ENCODE assay signal across 8 cellular contexts in the genomic region with DNA sequence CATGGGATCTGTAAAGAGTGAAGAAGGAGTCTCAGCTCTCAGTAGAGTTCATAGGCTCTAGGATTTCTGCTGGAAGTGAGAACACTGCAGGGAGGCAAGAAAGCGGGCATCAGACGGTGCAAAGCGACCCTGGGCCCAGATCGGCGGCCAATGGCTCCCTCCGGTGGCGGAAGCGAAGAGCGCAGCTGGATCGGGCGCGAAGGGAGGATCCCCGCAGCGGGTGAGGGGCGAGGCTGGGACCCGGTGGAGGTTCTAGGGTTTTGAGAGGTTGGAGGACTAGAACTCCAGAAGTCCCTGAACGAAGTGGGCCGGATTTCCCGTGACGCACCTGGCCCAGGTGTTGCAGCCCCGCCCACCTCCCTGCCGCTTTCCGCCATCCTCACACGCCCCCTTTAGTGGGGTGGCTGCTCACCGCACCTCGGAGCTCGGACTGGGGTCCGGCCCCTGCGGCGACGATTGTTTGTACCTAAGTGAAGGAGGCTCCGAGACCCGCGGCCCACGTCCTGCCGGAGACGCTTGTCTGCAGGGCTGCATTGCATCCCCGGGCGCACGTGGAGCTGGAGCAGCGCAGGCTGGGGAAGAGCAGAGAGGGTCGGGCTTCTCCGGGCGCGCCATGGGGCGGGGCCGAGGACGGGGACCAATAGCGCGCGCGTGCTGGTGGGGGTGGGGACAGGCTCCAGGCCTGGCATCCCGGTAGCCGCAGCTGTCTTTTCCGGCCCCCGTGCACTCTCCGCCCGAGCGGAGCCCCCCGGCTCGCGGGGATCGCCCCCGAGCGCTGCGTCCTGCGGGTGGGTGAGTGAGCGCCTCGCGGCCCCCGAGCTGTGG. TPM values are rescaled to one million over a fixed set of nuclear protein-coding genes. Genes with fewer than 3 reads are reported as not detected.
DNase-seq lines count a peak whose midpoint lies in the region; ATAC-seq and TF ChIP-seq lines count a peak whose summit lies in the region.

A gene with protein sequence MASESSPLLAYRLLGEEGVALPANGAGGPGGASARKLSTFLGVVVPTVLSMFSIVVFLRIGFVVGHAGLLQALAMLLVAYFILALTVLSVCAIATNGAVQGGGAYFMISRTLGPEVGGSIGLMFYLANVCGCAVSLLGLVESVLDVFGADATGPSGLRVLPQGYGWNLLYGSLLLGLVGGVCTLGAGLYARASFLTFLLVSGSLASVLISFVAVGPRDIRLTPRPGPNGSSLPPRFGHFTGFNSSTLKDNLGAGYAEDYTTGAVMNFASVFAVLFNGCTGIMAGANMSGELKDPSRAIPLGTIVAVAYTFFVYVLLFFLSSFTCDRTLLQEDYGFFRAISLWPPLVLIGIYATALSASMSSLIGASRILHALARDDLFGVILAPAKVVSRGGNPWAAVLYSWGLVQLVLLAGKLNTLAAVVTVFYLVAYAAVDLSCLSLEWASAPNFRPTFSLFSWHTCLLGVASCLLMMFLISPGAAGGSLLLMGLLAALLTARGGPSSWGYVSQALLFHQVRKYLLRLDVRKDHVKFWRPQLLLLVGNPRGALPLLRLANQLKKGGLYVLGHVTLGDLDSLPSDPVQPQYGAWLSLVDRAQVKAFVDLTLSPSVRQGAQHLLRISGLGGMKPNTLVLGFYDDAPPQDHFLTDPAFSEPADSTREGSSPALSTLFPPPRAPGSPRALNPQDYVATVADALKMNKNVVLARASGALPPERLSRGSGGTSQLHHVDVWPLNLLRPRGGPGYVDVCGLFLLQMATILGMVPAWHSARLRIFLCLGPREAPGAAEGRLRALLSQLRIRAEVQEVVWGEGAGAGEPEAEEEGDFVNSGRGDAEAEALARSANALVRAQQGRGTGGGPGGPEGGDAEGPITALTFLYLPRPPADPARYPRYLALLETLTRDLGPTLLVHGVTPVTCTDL (plus strand): TSS at position 666 of the 825 bp plus-strand sequence. CDS start 1,485 bp downstream, outside the sequence.

- H3K9me2 ChIP-seq in hepatocyte (replicated peaks; ENCODE audit: insufficient read depth): no peaks in the 10 kb centered on the region

- H3K9me3 ChIP-seq in hepatocyte (ENCODE audit: low read depth): no peaks in the 10 kb centered on the region
- H3K9me3 ChIP-seq in aorta (ENCODE audit: control insufficient read depth, low read length): no peaks in the 10 kb centered on the region

- TF ChIP-seq CTCF in GM13976 (IDR thresholded peaks at IDR 0.05; ENCODE audit: borderline replicate concordance, control extremely low read depth, extremely low read depth, insufficient read depth, missing control alignments): peak; percentile 91
- TF ChIP-seq CTCF in astrocyte of the cerebellum (IDR thresholded peaks at IDR 0.05; ENCODE audit: low read depth, low read length, missing control alignments): peak; percentile 83
- peak; percentile 97 for TF ChIP-seq CTCF in hepatocyte (IDR thresholded peaks at IDR 0.05; ENCODE audit: poor library complexity)

- ATAC-seq in HG02885 (IDR thresholded peaks at IDR 0.05; ENCODE audit: poor library complexity, unreplicated experiment) (peak; percentile 94), aorta (ENCODE audit: low FRiP score) (peak; percentile 99)

- no peaks in the 10 kb centered on the region for H4K20me1 ChIP-seq in hepatocyte (ENCODE audit: insufficient read depth, poor library complexity, severe bottlenecking)

- H3K36me3 ChIP-seq in hepatocyte (replicated peaks; ENCODE audit: insufficient read depth, low read depth) (no peaks in the 10 kb centered on the region), aorta (ENCODE audit: control insufficient read depth in 1 of 2, insufficient read depth in 2 of 2, low read length in 1 of 2) (no peaks in the 10 kb centered on the region)

- H3K4me2 ChIP-seq in hepatocyte: peak within 1 kb of the TSS; percentile 97

- H2AFZ ChIP-seq in hepatocyte: peak within 1 kb of the TSS; percentile 88

- H3K4me3 ChIP-seq in astrocyte of the cerebellum (ENCODE audit: low read depth, low read length) (peak within 1 kb of the TSS; percentile 63), hepatocyte (peak within 1 kb of the TSS; percentile 96), aorta (ENCODE audit: low read length in 2 of 2) (peak within 1 kb of the TSS; percentile 34 to 65)

- in situ Hi-C loops in GM13976 (cut with MboI; ENCODE audit: low sequenced_read_pairs, unreplicated experiment): loop anchor here (25.0 kb wide), 1 partner anchor 390 kb away; a partner anchor contains a TSS
- in situ Hi-C loops in astrocyte of the cerebellum (cut with HindIII; ENCODE audit: low sequenced_read_pairs): no loop called here

- DNase-seq in GM13976 (ENCODE audit: low spot score): peak; percentile 98
- peak; percentile 80 to 84 for DNase-seq in NCI-H1930 (lab: John Stamatoyannopoulos, UW)
- DNase-seq in T-helper 9 cell: peak; percentile 79
- DNase-seq in astrocyte of the cerebellum (ENCODE audit: low read depth): peak; percentile 65
- peak; percentile 95 for DNase-seq in hepatocyte (ENCODE audit: low spot score)
- DNase-seq in renal cortical epithelial cell (ENCODE audit: low read depth): peak; percentile 63
- peak; percentile 96 to 97 for DNase-seq in aorta

- H3K27me3 ChIP-seq in hepatocyte (no peaks in the 10 kb centered on the region), aorta (ENCODE audit: control insufficient read depth in 1 of 2, insufficient read depth in 2 of 2, low read length in 1 of 2) (no peaks in the 10 kb centered on the region)

- H3K4me1 ChIP-seq in hepatocyte (ENCODE audit: insufficient read depth) (no peaks in the 10 kb centered on the region), aorta (ENCODE audit: control insufficient read depth in 1 of 2, insufficient read depth in 2 of 2, low read length in 2 of 2) (no peaks in the 10 kb centered on the region)

- H3K27ac ChIP-seq in hepatocyte (peak within 1 kb of the TSS; percentile 8), aorta (ENCODE audit: low read depth in 1 of 2, low read length in 2 of 2) (peak within 1 kb of the TSS in 1 of 2 donors; percentile 9)

- peaks cover 18% of the 10 kb centered on the region for H3K79me2 ChIP-seq in hepatocyte

- 1% methylated on average over 42 of the region's 71 CpGs for WGBS in hepatocyte (ENCODE audit: low lambda C conversion rate, missing lambda C conversion rate)
- WGBS in aorta, 2 donors: 0% methylated on average over 64 to 71 of the region's 71 CpGs

- intact Hi-C loops in aorta (cut with DNase I): loop anchor here (1.0 to 10.0 kb wide), 4 partner anchors 53 to 377 kb away; a partner anchor contains a TSS

RNA-seq across cellular contexts. Expression of the gene that starts here (rescaled TPM):
- 15.4 and 21.3 TPM in 2 replicates for total RNA-seq in hepatocyte
- polyA plus RNA-seq in hepatocyte: 17.1 and 23.5 TPM in 2 replicates
- total RNA-seq in renal cortical epithelial cell: 13.8 and 25.5 TPM in 2 replicates
- 10 to 100 TPM; 20.3 to 34.3 TPM for total RNA-seq in aorta
- polyA plus RNA-seq in aorta: 10 to 100 TPM in 1 of 2 donors, 1 to 10 TPM in 1; 8.5 to 43.9 TPM
